Comparison of ENCODE assay signal across 8 cellular contexts in genomic region chr3:48661501-48662139, GRCh38. TPM values are rescaled to one million over a fixed set of nuclear protein-coding genes. Genes with fewer than 3 reads are reported as not detected.
DNase-seq lines count a peak whose midpoint lies in the region; ATAC-seq and TF ChIP-seq lines count a peak whose summit lies in the region.

No MANE protein-coding gene starts in this region.

- DNase-seq in NOMO-1 (lab: John Stamatoyannopoulos, UW; ENCODE audit: unreplicated experiment in 2 of 2) (peak; percentile 23 to 25), fibroblast of the conjunctiva (ENCODE audit: low read depth) (peak; percentile 9), suprapubic skin (ENCODE audit: low spot score in 2 of 2) (peak in 1 of 2 donors; percentile 91), SKM-1 (lab: John Stamatoyannopoulos, UW; ENCODE audit: unreplicated experiment) (no peak)
- DNase-seq in activated T-helper 2 cell treated with anti-CD3 and anti-CD28 coated beads, Interferon-gamma antibody, Interleukin-2, Interleukin-4, amounts not matched to agents 10 μg/mL and 5 μg/mL and 100 μg/mL, durations not matched to agents 14 hours and 24 hours and 36 hours (ENCODE audit: low spot score), result peak; percentile 78

- TF ChIP-seq EP300 in suprapubic skin (IDR thresholded peaks at IDR 0.05), result no peak

- TF ChIP-seq POLR2A in suprapubic skin (IDR thresholded peaks at IDR 0.05), result no peak

- peaks cover 8% of the 10 kb centered on the region for H3K27me3 Mint-ChIP-seq in activated T-helper 2 cell treated with anti-CD3 and anti-CD28 coated beads, Interferon-gamma antibody, Interleukin-2, Interleukin-4, amounts not matched to agents 10 μg/mL and 5 μg/mL and 100 μg/mL, durations not matched to agents 14 hours and 24 hours and 36 hours (ENCODE audit: low read depth)

- H3K9me3 ChIP-seq in DOHH2 (ENCODE audit: control insufficient read depth, insufficient read depth, low read length) (no peaks in the 10 kb centered on the region), neuron (ENCODE audit: low read length) (peaks cover 33% of the 10 kb centered on the region), suprapubic skin (no peaks in the 10 kb centered on the region)

- H3K4me2 ChIP-seq in DOHH2 (ENCODE audit: low read length), result peak overlapping the region; percentile 63

- H3K4me1 Mint-ChIP-seq in activated T-helper 2 cell treated with anti-CD3 and anti-CD28 coated beads, Interferon-gamma antibody, Interleukin-2, Interleukin-4, amounts not matched to agents 10 μg/mL and 5 μg/mL and 100 μg/mL, durations not matched to agents 14 hours and 24 hours and 36 hours (ENCODE audit: low read depth), result peaks cover 10% of the 10 kb centered on the region

- peak overlapping the region; percentile 64 for H3K4me3 ChIP-seq in DOHH2 (ENCODE audit: low read length)
- peak overlapping the region; percentile 63 for H3K4me3 ChIP-seq in neuron (ENCODE audit: low read length)
- peak overlapping the region; percentile 57 for H3K4me3 ChIP-seq in suprapubic skin

- peak overlapping the region; percentile 46 for H3K4me3 Mint-ChIP-seq in activated T-helper 2 cell treated with anti-CD3 and anti-CD28 coated beads, Interferon-gamma antibody, Interleukin-2, Interleukin-4, amounts not matched to agents 10 μg/mL and 5 μg/mL and 100 μg/mL, durations not matched to agents 14 hours and 24 hours and 36 hours (ENCODE audit: low read depth)

- 0 out of 2 replicates have a peak, but pooled peaks cover 3% of the 10 kb centered on the region for H4K20me1 ChIP-seq in DOHH2 (ENCODE audit: control insufficient read depth, insufficient read depth, low read depth, low read length)

- H3K27me3 ChIP-seq in DOHH2 (ENCODE audit: control insufficient read depth, low read length) (no peaks in the 10 kb centered on the region), neuron (ENCODE audit: insufficient read depth, low read length) (no peaks in the 10 kb centered on the region), suprapubic skin (peaks cover 47% of the 10 kb centered on the region)

- H2AFZ ChIP-seq in neuron (ENCODE audit: low read depth, low read length), result no peak overlapping the region

- H3K36me3 ChIP-seq in DOHH2 (ENCODE audit: control insufficient read depth, low read length), result no peaks in the 10 kb centered on the region
- H3K36me3 ChIP-seq in neuron (ENCODE audit: insufficient read depth, low read length), result peaks cover 47% of the 10 kb centered on the region
- H3K36me3 ChIP-seq in suprapubic skin, result no peaks in the 10 kb centered on the region

- H3K36me3 Mint-ChIP-seq in activated T-helper 2 cell treated with anti-CD3 and anti-CD28 coated beads, Interferon-gamma antibody, Interleukin-2, Interleukin-4, amounts not matched to agents 10 μg/mL and 5 μg/mL and 100 μg/mL, durations not matched to agents 14 hours and 24 hours and 36 hours (ENCODE audit: low read depth), result peaks cover 8% of the 10 kb centered on the region

- H3K27ac ChIP-seq in DOHH2 (ENCODE audit: low read depth, low read length), result no peak overlapping the region
- H3K27ac ChIP-seq in suprapubic skin, result no peak overlapping the region

- no peaks in the 10 kb centered on the region for H3K9me2 ChIP-seq in DOHH2 (replicated peaks; ENCODE audit: control insufficient read depth, low read length)

- 2% methylated on average over 11 of the region's 66 CpGs for WGBS in suprapubic skin

- H3K9me3 Mint-ChIP-seq in activated T-helper 2 cell treated with anti-CD3 and anti-CD28 coated beads, Interferon-gamma antibody, Interleukin-2, Interleukin-4, amounts not matched to agents 10 μg/mL and 5 μg/mL and 100 μg/mL, durations not matched to agents 14 hours and 24 hours and 36 hours, result no peaks in the 10 kb centered on the region

- TF ChIP-seq CTCF in DOHH2 (IDR thresholded peaks at IDR 0.05; ENCODE audit: low read depth, low read length, poor library complexity, severe bottlenecking) (no peak), suprapubic skin (IDR thresholded peaks at IDR 0.05) (no peak)

- no peak for ATAC-seq in HG03139 (IDR thresholded peaks at IDR 0.05; ENCODE audit: unreplicated experiment)

- H3F3A ChIP-seq in DOHH2 (ENCODE audit: control insufficient read depth, insufficient read depth), result no peaks in the 10 kb centered on the region

- intact Hi-C loops in activated T-helper 2 cell treated with anti-CD3 and anti-CD28 coated beads, Interferon-gamma antibody, Interleukin-2, Interleukin-4, amounts not matched to agents 10 μg/mL and 5 μg/mL and 100 μg/mL, durations not matched to agents 14 hours and 24 hours and 36 hours (cut with micrococcal nuclease), result loop anchor here (2.0 to 5.0 kb wide), 2 partner anchors 189 to 256 kb away; partner anchors contain the start of gene ARIH2

- H3K27ac Mint-ChIP-seq in activated T-helper 2 cell treated with anti-CD3 and anti-CD28 coated beads, Interferon-gamma antibody, Interleukin-2, Interleukin-4, amounts not matched to agents 10 μg/mL and 5 μg/mL and 100 μg/mL, durations not matched to agents 14 hours and 24 hours and 36 hours, result no peak overlapping the region

- H3K79me2 ChIP-seq in DOHH2 (ENCODE audit: control insufficient read depth, low read length), result no peaks in the 10 kb centered on the region

- H3K4me1 ChIP-seq in DOHH2 (ENCODE audit: control insufficient read depth, low read length) (peaks cover 11% of the 10 kb centered on the region), neuron (ENCODE audit: insufficient read depth, low read length) (peaks cover 3% of the 10 kb centered on the region), suprapubic skin (peaks cover 39% of the 10 kb centered on the region)

RNA-seq across cellular contexts. Expression of gene CELSR3, which starts 1.1 kb away (rescaled TPM):
- 16.0 and 16.5 TPM in 2 replicates for total RNA-seq in activated T-helper 2 cell treated with anti-CD3 and anti-CD28 coated beads, Interferon-gamma antibody, Interleukin-2, Interleukin-4, amounts not matched to agents 10 μg/mL and 5 μg/mL and 100 μg/mL, durations not matched to agents 14 hours and 24 hours and 36 hours
- 1 to 10 TPM; 1.6 to 3.2 (median 2.0) TPM for total RNA-seq in suprapubic skin

RNA-seq across cellular contexts. Expression of gene NCKIPSD, which starts 24.1 kb away (rescaled TPM):
- total RNA-seq in activated T-helper 2 cell treated with anti-CD3 and anti-CD28 coated beads, Interferon-gamma antibody, Interleukin-2, Interleukin-4, amounts not matched to agents 10 μg/mL and 5 μg/mL and 100 μg/mL, durations not matched to agents 14 hours and 24 hours and 36 hours, result 49.8 and 51.4 TPM in 2 replicates
- total RNA-seq in suprapubic skin, result 10 to 100 TPM; 34.8 to 59.2 (median 44.9) TPM

RNA-seq across cellular contexts. Expression of gene SLC26A6, which starts 26.4 kb away (rescaled TPM):
- total RNA-seq in activated T-helper 2 cell treated with anti-CD3 and anti-CD28 coated beads, Interferon-gamma antibody, Interleukin-2, Interleukin-4, amounts not matched to agents 10 μg/mL and 5 μg/mL and 100 μg/mL, durations not matched to agents 14 hours and 24 hours and 36 hours, result 85.1 and 89.6 TPM in 2 replicates
- total RNA-seq in suprapubic skin, result 10 to 100 TPM; 14.0 to 29.4 (median 24.1) TPM

RNA-seq across cellular contexts. Expression of gene TMEM89, which starts 40.1 kb away (rescaled TPM):
- total RNA-seq in activated T-helper 2 cell treated with anti-CD3 and anti-CD28 coated beads, Interferon-gamma antibody, Interleukin-2, Interleukin-4, amounts not matched to agents 10 μg/mL and 5 μg/mL and 100 μg/mL, durations not matched to agents 14 hours and 24 hours and 36 hours, result 0.80 and 0.87 TPM in 2 replicates
- total RNA-seq in suprapubic skin, result not detected

RNA-seq across cellular contexts. Expression of gene UQCRC1, which starts 52.2 kb away (rescaled TPM):
- total RNA-seq in activated T-helper 2 cell treated with anti-CD3 and anti-CD28 coated beads, Interferon-gamma antibody, Interleukin-2, Interleukin-4, amounts not matched to agents 10 μg/mL and 5 μg/mL and 100 μg/mL, durations not matched to agents 14 hours and 24 hours and 36 hours, result 248 and 273 TPM in 2 replicates
- total RNA-seq in suprapubic skin, result 100 to 1,000 TPM; 294 to 337 (median 319) TPM
